12 cellular contexts compared by ENCODE assay signal in the genomic region with DNA sequence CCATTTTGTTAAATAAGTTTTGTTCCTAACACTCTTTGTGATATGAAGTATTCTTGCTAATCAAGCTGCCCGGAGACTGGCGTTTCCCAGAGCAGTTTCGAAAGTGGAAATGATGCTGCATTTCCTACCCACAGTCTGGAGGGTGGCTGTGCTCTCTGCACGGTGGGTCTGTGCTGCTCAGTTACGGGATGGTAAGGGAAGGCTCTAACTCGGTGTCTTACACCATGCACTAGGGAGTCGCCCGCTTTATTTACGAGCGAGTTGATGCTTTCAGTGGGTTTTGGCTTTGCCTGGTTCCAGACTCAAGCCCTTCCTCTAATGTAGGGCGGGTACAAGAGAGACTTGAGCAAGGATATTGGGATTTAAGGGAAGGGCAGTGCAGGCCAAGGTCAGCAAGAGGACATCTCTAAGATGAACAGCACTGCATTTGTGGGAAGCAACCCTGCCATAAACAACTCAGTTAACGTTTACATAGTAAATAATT.
DNase-seq lines count a peak whose midpoint lies in the region; ATAC-seq and TF ChIP-seq lines count a peak whose summit lies in the region.
"Had no signal": no experiment of that assay in that cellular context is flagged by ENCODE, and none has a peak within 500 bp of the region (broad histone marks: within the 10 kb centered on the region; RNA-seq: fewer than 3 reads in every experiment).

No MANE protein-coding gene starts in this region.

- H3K9me3 ChIP-seq in breast epithelium (no peaks in the 10 kb centered on the region), endodermal cell (ENCODE audit: control insufficient read depth, low read length) (no peaks in the 10 kb centered on the region)

- no peaks in the 10 kb centered on the region for H3K4me1 ChIP-seq in breast epithelium
- no peaks in the 10 kb centered on the region for H3K4me1 ChIP-seq in endodermal cell (ENCODE audit: control insufficient read depth, insufficient read depth, low read length)

- TF ChIP-seq CTCF in MCF 10A (IDR thresholded peaks at IDR 0.05; ENCODE audit: unreplicated experiment) = no peak
- no peak for TF ChIP-seq CTCF in breast epithelium (IDR thresholded peaks at IDR 0.05)
- no peak for TF ChIP-seq CTCF in cardiac fibroblast (IDR thresholded peaks at IDR 0.05; ENCODE audit: low read depth, low read length)
- no peak for TF ChIP-seq CTCF in endodermal cell (conservative IDR thresholded peaks at IDR 0.05)

- H3K27ac Mint-ChIP-seq in MCF 10A (ENCODE audit: low read depth, unreplicated experiment) (peak overlapping the region; percentile 97), endodermal cell (no peak overlapping the region)
- peak overlapping the region in 1 of 2 donors; percentile 85 for H3K27ac Mint-ChIP-seq in stimulated activated naive CD8-positive, alpha-beta T cell treated with anti-CD3 and anti-CD28 coated beads, Interleukin-15, amount 100 ng/mL, for 72 hours
- H3K27ac Mint-ChIP-seq: neural progenitor cell; stimulated activated effector memory CD8-positive, alpha-beta T cell treated with anti-CD3 and anti-CD28 coated beads, Interleukin-12 subunit alpha, Interleukin-12 subunit beta, amount 100 ng/mL, for 72 hours had no signal

- ATAC-seq in stimulated activated naive CD8-positive, alpha-beta T cell treated with anti-CD3 and anti-CD28 coated beads, Interleukin-15, amount 100 ng/mL, for 72 hours = no peak
- ATAC-seq: stimulated activated effector memory CD8-positive, alpha-beta T cell treated with anti-CD3 and anti-CD28 coated beads, Interleukin-12 subunit alpha, Interleukin-12 subunit beta, amount 100 ng/mL, for 72 hours had no signal

- H3K9me3 Mint-ChIP-seq in MCF 10A (ENCODE audit: unreplicated experiment) (no peaks in the 10 kb centered on the region), endodermal cell (no peaks in the 10 kb centered on the region)
- H3K9me3 Mint-ChIP-seq in stimulated activated naive CD8-positive, alpha-beta T cell treated with anti-CD3 and anti-CD28 coated beads, Interleukin-15, amount 100 ng/mL, for 72 hours = no peaks in the 10 kb centered on the region
- H3K9me3 Mint-ChIP-seq: neural progenitor cell; stimulated activated effector memory CD8-positive, alpha-beta T cell treated with anti-CD3 and anti-CD28 coated beads, Interleukin-12 subunit alpha, Interleukin-12 subunit beta, amount 100 ng/mL, for 72 hours had no signal

- H3K27ac ChIP-seq in breast epithelium = no peak overlapping the region
- no peak overlapping the region for H3K27ac ChIP-seq in endodermal cell (ENCODE audit: low read depth, low read length)
- H3K27ac ChIP-seq: neural progenitor cell had no signal

- no TSS peak for BruUV-seq in MCF 10A (replicated peaks; lab: Mats Ljungman, UMichigan)

- intact Hi-C loops in MCF 10A (cut with micrococcal nuclease) (loop anchor here (2.0 kb wide), 1 partner anchor 23 kb away; no protein-coding TSS in a partner anchor), breast epithelium (cut with DNase I; ENCODE audit: low total_unique reads) (no loop called here)

- H3K36me3 ChIP-seq in breast epithelium (no peaks in the 10 kb centered on the region), endodermal cell (ENCODE audit: control insufficient read depth, insufficient read depth, low read length) (peaks cover 15% of the 10 kb centered on the region)
- H3K36me3 ChIP-seq: neural progenitor cell had no signal

- H3K4me1 Mint-ChIP-seq in MCF 10A (ENCODE audit: insufficient read depth, unreplicated experiment) (peaks cover 25% of the 10 kb centered on the region), endodermal cell (no peaks in the 10 kb centered on the region)
- no peaks in the 10 kb centered on the region for H3K4me1 Mint-ChIP-seq in stimulated activated naive CD8-positive, alpha-beta T cell treated with anti-CD3 and anti-CD28 coated beads, Interleukin-15, amount 100 ng/mL, for 72 hours
- H3K4me1 Mint-ChIP-seq: stimulated activated effector memory CD8-positive, alpha-beta T cell treated with anti-CD3 and anti-CD28 coated beads, Interleukin-12 subunit alpha, Interleukin-12 subunit beta, amount 100 ng/mL, for 72 hours had no signal

- no peak overlapping the region for H3K9ac ChIP-seq in endodermal cell (ENCODE audit: extremely low read depth, low read length, poor library complexity, severe bottlenecking)
- H3K9ac ChIP-seq: neural progenitor cell had no signal

- CTCF ChIA-PET in MCF 10A (lab: Yijun Ruan, JAX) = interaction anchor here (2.4 to 2.7 kb wide), 2 partner anchors 45 to 265 kb away, joined by 5 to 16 read pairs; no protein-coding TSS in a partner anchor

- H3K36me3 Mint-ChIP-seq in MCF 10A (ENCODE audit: insufficient read depth, unreplicated experiment) (peaks cover 44% of the 10 kb centered on the region), endodermal cell (ENCODE audit: low read depth) (peaks cover 13% of the 10 kb centered on the region)

- WGBS in endodermal cell (ENCODE audit: insufficient coverage in 1 of 2, insufficient read length in 1 of 2), 2 experiments = 94 to 98% methylated on average over 11 to 12 of the region's 12 CpGs

- TF ChIP-seq POLR2A in breast epithelium (IDR thresholded peaks at IDR 0.05) = no peak
- TF ChIP-seq POLR2A in erythroblast (IDR thresholded peaks at IDR 0.05; ENCODE audit: low read length) = no peak

- H3K27me3 Mint-ChIP-seq in MCF 10A (ENCODE audit: insufficient read depth, unreplicated experiment) = no peaks in the 10 kb centered on the region
- H3K27me3 Mint-ChIP-seq in stimulated activated naive CD8-positive, alpha-beta T cell treated with anti-CD3 and anti-CD28 coated beads, Interleukin-15, amount 100 ng/mL, for 72 hours = no peaks in the 10 kb centered on the region
- H3K27me3 Mint-ChIP-seq in endodermal cell (ENCODE audit: insufficient read depth) = no peaks in the 10 kb centered on the region

- H3K4me3 ChIP-seq in breast epithelium (no peak overlapping the region), cardiac fibroblast (replicated peaks in 1 of 2; ENCODE audit: low read depth in 2 of 2, low read length in 2 of 2) (no peak overlapping the region), endodermal cell (ENCODE audit: low read length) (no peak overlapping the region)
- H3K4me3 ChIP-seq: neural progenitor cell had no signal

- H3K4me3 Mint-ChIP-seq in MCF 10A (ENCODE audit: unreplicated experiment) = peak overlapping the region; percentile 3
- no peak overlapping the region for H3K4me3 Mint-ChIP-seq in stimulated activated naive CD8-positive, alpha-beta T cell treated with anti-CD3 and anti-CD28 coated beads, Interleukin-15, amount 100 ng/mL, for 72 hours
- H3K4me3 Mint-ChIP-seq in endodermal cell = no peak overlapping the region
- H3K4me3 Mint-ChIP-seq: neural progenitor cell; stimulated activated effector memory CD8-positive, alpha-beta T cell treated with anti-CD3 and anti-CD28 coated beads, Interleukin-12 subunit alpha, Interleukin-12 subunit beta, amount 100 ng/mL, for 72 hours had no signal

- no peaks in the 10 kb centered on the region for H3K27me3 ChIP-seq in breast epithelium
- H3K27me3 ChIP-seq in endodermal cell (ENCODE audit: control insufficient read depth, insufficient read depth, low read length, poor library complexity, severe bottlenecking) = no peaks in the 10 kb centered on the region
- H3K27me3 ChIP-seq: neural progenitor cell had no signal

- DNase-seq in MCF 10A (ENCODE audit: unreplicated experiment) = peak; percentile 43
- DNase-seq in breast epithelium (ENCODE audit: low spot score in 2 of 2) = no peak
- peak; percentile 56 for DNase-seq in cardiac fibroblast (ENCODE audit: low read depth in 2 of 2)
- DNase-seq in mesenteric fat pad (ENCODE audit: low spot score) = peak; percentile 67
- DNase-seq in erythroblast (lab: John Stamatoyannopoulos, UW) = no peak
- no peak for DNase-seq in stimulated activated naive CD8-positive, alpha-beta T cell treated with anti-CD3 and anti-CD28 coated beads, Interleukin-15, amount 100 ng/mL, for 72 hours
- no peak for DNase-seq in endodermal cell
- DNase-seq in NCI-H2107 (lab: John Stamatoyannopoulos, UW) = no peak
- DNase-seq: amygdala, NCI-H1436 treated with DMSO at 0.1 percent for 48 hours had no signal

- POLR2A ChIA-PET in MCF 10A (lab: Yijun Ruan, JAX) = interaction anchor here (0.5 to 1.7 kb wide), 6 partner anchors 9 to 202 kb away, joined by 3 to 21 read pairs (median 4); no protein-coding TSS in a partner anchor

Comparison
In these comparisons a context has a peak if more than half of its experiments do, and no peak if none do; other contexts are left out.
1. DNase-seq: peak in MCF 10A (single experiment), cardiac fibroblast (2 of 2) and mesenteric fat pad (single experiment); none in breast epithelium (0 of 2), erythroblast (0 of 2), stimulated activated naive CD8-positive, alpha-beta T cell treated with anti-CD3 and anti-CD28 coated beads, Interleukin-15, amount 100 ng/mL, for 72 hours (0 of 2), endodermal cell (single experiment) and NCI-H2107 (single experiment).